Comparison of ENCODE assay signal across 29 cellular contexts in genomic region chr6:98516869-98517268, GRCh38.
"Had no signal": no experiment of that assay in that cellular context is flagged by ENCODE, and none has a peak within 500 bp of the region (broad histone marks: within the 10 kb centered on the region; RNA-seq: fewer than 3 reads in every experiment).

No MANE protein-coding gene starts in this region.

- H3K27me3 Mint-ChIP-seq: activated CD8-positive, alpha-beta memory T cell treated with anti-CD3 and anti-CD28 coated beads, Interleukin-2, amount 10 ng/mL, durations not matched to agents 7 days and 5 days; activated T-cell treated with anti-CD3 and anti-CD28 coated beads, Interleukin-2, amount 50 U/mL, for 24 hours; central memory CD8-positive, alpha-beta T cell had no signal

- H3K4me3 ChIP-seq: ascending aorta, body of pancreas, MG63, Peyer's patch, SJCRH30 had no signal

- H3K27ac ChIP-seq: ascending aorta, body of pancreas, KMS-11, Peyer's patch, RWPE1, SJCRH30, VCaP had no signal

- DNase-seq: activated CD4-positive, alpha-beta T cell treated with anti-CD3 and anti-CD28 coated beads for 4 hours; activated CD8-positive, alpha-beta memory T cell treated with anti-CD3 and anti-CD28 coated beads, Interleukin-2, amount 10 ng/mL, durations not matched to agents 7 days and 5 days; activated CD8-positive, alpha-beta T cell treated with anti-CD3 and anti-CD28 coated beads for 36 hours; activated effector memory CD4-positive, alpha-beta T cell treated with Interleukin-2 at 50 U/mL for 16 hours; activated naive CD4-positive, alpha-beta T cell; activated T-cell treated with anti-CD3 and anti-CD28 coated beads, Interleukin-2, amount 50 U/mL, for 24 hours; amniotic stem cell; body of pancreas; MG63; NCI-H1105 treated with DMSO at 0.1 percent for 48 hours; NCI-H1436 treated with DMSO at 0.1 percent for 48 hours; NCI-H1930; NCI-H2171; NCI-H226; NCI-H774; NK-92 treated with Interleukin-12 subunit alpha and Interleukin-12 subunit beta, amount 100 ng/mL, for 24 hours; OCI-M1; Peyer's patch; Right ventricle myocardium superior; SJCRH30; T-helper 1 cell had no signal

- H3K4me1 Mint-ChIP-seq: activated CD8-positive, alpha-beta memory T cell treated with anti-CD3 and anti-CD28 coated beads, Interleukin-2, amount 10 ng/mL, durations not matched to agents 7 days and 5 days; activated naive CD4-positive, alpha-beta T cell treated with anti-CD3 and anti-CD28 coated beads, Interleukin-2, amount 50 U/mL, for 24 hours; central memory CD8-positive, alpha-beta T cell had no signal

- H3K36me3 ChIP-seq: ascending aorta, MG63, Peyer's patch, SJCRH30 had no signal

- H3K4me3 Mint-ChIP-seq: activated CD8-positive, alpha-beta memory T cell treated with anti-CD3 and anti-CD28 coated beads, Interleukin-2, amount 10 ng/mL, durations not matched to agents 7 days and 5 days; activated CD8-positive, alpha-beta T cell treated with anti-CD3 and anti-CD28 coated beads for 36 hours; activated naive CD4-positive, alpha-beta T cell treated with anti-CD3 and anti-CD28 coated beads, Interleukin-2, amount 50 U/mL, for 24 hours; activated T-cell treated with anti-CD3 and anti-CD28 coated beads, Interleukin-2, amount 50 U/mL, for 24 hours; activated T-helper 1 cell treated with anti-CD3 and anti-CD28 coated beads, Interleukin-12 subunit alpha, Interleukin-12 subunit beta, Interleukin-2, Interleukin-4 antibody, amounts not matched to agents 30 ng/mL and 10 ng/mL and 1 ng/mL, durations not matched to agents 14 hours and 24 hours and 36 hours; central memory CD8-positive, alpha-beta T cell had no signal

- ATAC-seq: activated CD8-positive, alpha-beta memory T cell treated with anti-CD3 and anti-CD28 coated beads, Interleukin-2, amount 10 ng/mL, durations not matched to agents 7 days and 5 days; activated CD8-positive, alpha-beta T cell treated with anti-CD3 and anti-CD28 coated beads for 36 hours; body of pancreas had no signal

- H3K9me3 ChIP-seq: ascending aorta, body of pancreas, MG63, Peyer's patch, SJCRH30, SK-N-SH had no signal

- H3K9me3 Mint-ChIP-seq: activated T-helper 1 cell treated with anti-CD3 and anti-CD28 coated beads, Interleukin-12 subunit alpha, Interleukin-12 subunit beta, Interleukin-2, Interleukin-4 antibody, amounts not matched to agents 30 ng/mL and 10 ng/mL and 1 ng/mL, durations not matched to agents 14 hours and 24 hours and 36 hours had no signal

- H3K27me3 ChIP-seq: ascending aorta, body of pancreas, MG63, Peyer's patch, SJCRH30 had no signal

- H3K27ac Mint-ChIP-seq: activated CD8-positive, alpha-beta memory T cell treated with anti-CD3 and anti-CD28 coated beads, Interleukin-2, amount 10 ng/mL, durations not matched to agents 7 days and 5 days; activated CD8-positive, alpha-beta T cell treated with anti-CD3 and anti-CD28 coated beads for 36 hours; activated naive CD4-positive, alpha-beta T cell treated with anti-CD3 and anti-CD28 coated beads, Interleukin-2, amount 50 U/mL, for 24 hours; activated T-cell treated with anti-CD3 and anti-CD28 coated beads, Interleukin-2, amount 50 U/mL, for 24 hours; activated T-helper 1 cell treated with anti-CD3 and anti-CD28 coated beads, Interleukin-12 subunit alpha, Interleukin-12 subunit beta, Interleukin-2, Interleukin-4 antibody, amounts not matched to agents 30 ng/mL and 10 ng/mL and 1 ng/mL, durations not matched to agents 14 hours and 24 hours and 36 hours had no signal

- H3K36me3 Mint-ChIP-seq: activated CD8-positive, alpha-beta memory T cell treated with anti-CD3 and anti-CD28 coated beads, Interleukin-2, amount 10 ng/mL, durations not matched to agents 7 days and 5 days; activated naive CD4-positive, alpha-beta T cell treated with anti-CD3 and anti-CD28 coated beads, Interleukin-2, amount 50 U/mL, for 24 hours had no signal

- H3K4me2 ChIP-seq: KMS-11, SK-N-SH had no signal

- H3K4me1 ChIP-seq: ascending aorta, body of pancreas, Peyer's patch, SJCRH30 had no signal

- H3K9ac ChIP-seq: KMS-11, SK-N-SH had no signal
